20 cellular contexts compared by ENCODE assay signal in genomic region chr4:150252306-150252705, GRCh38.
DNase-seq lines count a peak whose midpoint lies in the region; ATAC-seq and TF ChIP-seq lines count a peak whose summit lies in the region.
"Had no signal": no experiment of that assay in that cellular context is flagged by ENCODE, and none has a peak within 500 bp of the region (broad histone marks: within the 10 kb centered on the region; RNA-seq: fewer than 3 reads in every experiment).

No MANE protein-coding gene starts in this region.

- DNase-seq in dorsolateral prefrontal cortex, result no peak
- no peak for DNase-seq in neural crest cell (ENCODE audit: low read depth, low spot score)
- DNase-seq in transverse colon, result no peak
- no peak for DNase-seq in NCI-H1436 treated with DMSO at 0.1 percent for 48 hours (lab: John Stamatoyannopoulos, UW)
- DNase-seq: AML-193, DMS79, MV-4-11, NCI-H1417, NCI-H187 treated with DMSO at 0.1 percent for 48 hours, NCI-H226, NCI-H524, NCI-H82, SHP77 had no signal

- no peaks in the 10 kb centered on the region for H3K27me3 Mint-ChIP-seq in activated T-helper 17 cell treated with anti-CD3 and anti-CD28 coated beads, Interleukin-2, amount 50 U/mL, for 72 hours
- no peaks in the 10 kb centered on the region for H3K27me3 Mint-ChIP-seq in neural crest cell (ENCODE audit: low read depth)

- H3K4me3 Mint-ChIP-seq in activated T-helper 17 cell treated with anti-CD3 and anti-CD28 coated beads, Interleukin-2, amount 50 U/mL, for 72 hours, result no peak overlapping the region
- H3K4me3 Mint-ChIP-seq in neural crest cell, result peak overlapping the region; percentile 65
- H3K4me3 Mint-ChIP-seq: GM23338 had no signal

- no peaks in the 10 kb centered on the region for H3K4me1 Mint-ChIP-seq in activated T-helper 17 cell treated with anti-CD3 and anti-CD28 coated beads, Interleukin-2, amount 50 U/mL, for 72 hours
- peaks cover 29% of the 10 kb centered on the region for H3K4me1 Mint-ChIP-seq in neural crest cell

- intact Hi-C loops in dorsolateral prefrontal cortex (cut with DNase I), result no loop called here
- intact Hi-C loops in transverse colon (cut with DNase I; ENCODE audit: low total_unique reads), result no loop called here

- ATAC-seq in activated T-helper 17 cell treated with anti-CD3 and anti-CD28 coated beads, Interleukin-2, amount 50 U/mL, for 72 hours (replicated peaks), result no peak
- no peak for ATAC-seq in HG02938 (IDR thresholded peaks at IDR 0.05; ENCODE audit: unreplicated experiment)
- ATAC-seq in GM19023 (IDR thresholded peaks at IDR 0.05; ENCODE audit: unreplicated experiment), result no peak

- no peak overlapping the region for H3K4me3 ChIP-seq in dorsolateral prefrontal cortex
- H3K4me3 ChIP-seq in transverse colon, result no peak overlapping the region
- H3K4me3 ChIP-seq: GM23338, K562, SK-N-MC had no signal

- no peaks in the 10 kb centered on the region for H3K36me3 ChIP-seq in transverse colon

- in situ Hi-C loops in transverse colon (cut with MboI; ENCODE audit: low pct_ligation_motif_present in 1 of 4, low pct_unique_long_range_greater_than_20kb in 1 of 4, low sequenced_read_pairs in 3 of 4), result no loop called here

- no peaks in the 10 kb centered on the region for H3K9me3 ChIP-seq in transverse colon

- H3K36me3 Mint-ChIP-seq in activated T-helper 17 cell treated with anti-CD3 and anti-CD28 coated beads, Interleukin-2, amount 50 U/mL, for 72 hours (ENCODE audit: low read depth), result no peaks in the 10 kb centered on the region
- peaks cover 39% of the 10 kb centered on the region for H3K36me3 Mint-ChIP-seq in neural crest cell (ENCODE audit: low read depth)

- TF ChIP-seq CTCF in dorsolateral prefrontal cortex (IDR thresholded peaks at IDR 0.05 in 54 of 56, conservative IDR thresholded peaks at IDR 0.05 in 2 of 56; ENCODE audit: low read depth in 1 of 56, partially characterized antibody in 56 of 56) (no peak), neural crest cell (conservative IDR thresholded peaks at IDR 0.05) (no peak), transverse colon (IDR thresholded peaks at IDR 0.05) (no peak)

- H3K27me3 ChIP-seq in dorsolateral prefrontal cortex (no peaks in the 10 kb centered on the region), transverse colon (no peaks in the 10 kb centered on the region)

- TF ChIP-seq EP300 in transverse colon (IDR thresholded peaks at IDR 0.05; ENCODE audit: low read depth), result no peak

- H3K9me3 Mint-ChIP-seq in activated T-helper 17 cell treated with anti-CD3 and anti-CD28 coated beads, Interleukin-2, amount 50 U/mL, for 72 hours, result no peaks in the 10 kb centered on the region
- no peaks in the 10 kb centered on the region for H3K9me3 Mint-ChIP-seq in neural crest cell

- H3K27ac Mint-ChIP-seq in activated T-helper 17 cell treated with anti-CD3 and anti-CD28 coated beads, Interleukin-2, amount 50 U/mL, for 72 hours, result peak overlapping the region; percentile 76
- no peak overlapping the region for H3K27ac Mint-ChIP-seq in neural crest cell (ENCODE audit: unreplicated experiment)
- H3K27ac Mint-ChIP-seq: GM23338 had no signal

- WGBS in transverse colon (ENCODE audit: low coverage in 1 of 2), 2 donors, result 75 to 78% methylated on average over 3 to 6 of the region's 6 CpGs

- peaks cover 11 to 26% (median 20%) of the 10 kb centered on the region in 4 donors for H3K4me1 ChIP-seq in transverse colon

- H3K27ac ChIP-seq in dorsolateral prefrontal cortex (peak overlapping the region in 39 of 59 donors; percentile 0 to 82 (median 49)), transverse colon (peak overlapping the region in 3 of 4 donors; percentile 2 to 62 (median 61))
- H3K27ac ChIP-seq: C4-2B had no signal

- TF ChIP-seq POLR2A in transverse colon (IDR thresholded peaks at IDR 0.05), result no peak
